ENCODE assay signal across 12 cellular contexts in genomic region chr3:177459397-177459796, GRCh38.
DNase-seq lines count a peak whose midpoint lies in the region; ATAC-seq and TF ChIP-seq lines count a peak whose summit lies in the region.
"Had no signal": no experiment of that assay in that cellular context is flagged by ENCODE, and none has a peak within 500 bp of the region (broad histone marks: within the 10 kb centered on the region; RNA-seq: fewer than 3 reads in every experiment).

No MANE protein-coding gene starts in this region.

- H3K27me3 Mint-ChIP-seq in endodermal cell (ENCODE audit: insufficient read depth): no peaks in the 10 kb centered on the region
- H3K27me3 Mint-ChIP-seq: activated CD4-positive, alpha-beta T cell treated with anti-CD3 and anti-CD28 coated beads, Interleukin-2, amount 10 ng/mL, durations not matched to agents 24 days and 14 days; activated naive CD4-positive, alpha-beta T cell treated with anti-CD3 and anti-CD28 coated beads, Interleukin-2, amount 50 U/mL, for 24 hours had no signal

- H3K4me3 ChIP-seq in endodermal cell (ENCODE audit: low read length): no peak overlapping the region
- no peak overlapping the region for H3K4me3 ChIP-seq in smooth muscle cell
- H3K4me3 ChIP-seq: GM12878 had no signal

- no peak overlapping the region for H3K27ac Mint-ChIP-seq in endodermal cell
- H3K27ac Mint-ChIP-seq: activated CD4-positive, alpha-beta T cell treated with anti-CD3 and anti-CD28 coated beads, Interleukin-2, amount 10 ng/mL, durations not matched to agents 24 days and 14 days; activated naive CD4-positive, alpha-beta T cell treated with anti-CD3 and anti-CD28 coated beads, Interleukin-2, amount 50 U/mL, for 24 hours had no signal

- peaks cover 5% of the 10 kb centered on the region for H3F3A ChIP-seq in smooth muscle cell (ENCODE audit: low read depth)

- H3K4me1 ChIP-seq in endodermal cell (ENCODE audit: control insufficient read depth, insufficient read depth, low read length): no peaks in the 10 kb centered on the region
- H3K4me1 ChIP-seq in smooth muscle cell (ENCODE audit: low read depth): peaks cover 19% of the 10 kb centered on the region

- H3K9me3 Mint-ChIP-seq in endodermal cell: no peaks in the 10 kb centered on the region
- H3K9me3 Mint-ChIP-seq: activated CD4-positive, alpha-beta T cell treated with anti-CD3 and anti-CD28 coated beads, Interleukin-2, amount 10 ng/mL, durations not matched to agents 24 days and 14 days; activated naive CD4-positive, alpha-beta T cell treated with anti-CD3 and anti-CD28 coated beads, Interleukin-2, amount 50 U/mL, for 24 hours had no signal

- no peaks in the 10 kb centered on the region for H3K79me2 ChIP-seq in smooth muscle cell (ENCODE audit: low read depth)

- no peak for TF ChIP-seq CTCF in endodermal cell (conservative IDR thresholded peaks at IDR 0.05)
- TF ChIP-seq CTCF in smooth muscle cell (IDR thresholded peaks at IDR 0.05; ENCODE audit: borderline replicate concordance, insufficient read depth, poor library complexity, severe bottlenecking): no peak

- peaks cover 17% of the 10 kb centered on the region for H3K9me3 ChIP-seq in endodermal cell (ENCODE audit: control insufficient read depth, low read length)
- H3K9me3 ChIP-seq in smooth muscle cell (replicated peaks; ENCODE audit: low read depth): no peaks in the 10 kb centered on the region

- H3K4me1 Mint-ChIP-seq in endodermal cell: peaks cover 4% of the 10 kb centered on the region
- H3K4me1 Mint-ChIP-seq: activated CD4-positive, alpha-beta T cell treated with anti-CD3 and anti-CD28 coated beads, Interleukin-2, amount 10 ng/mL, durations not matched to agents 24 days and 14 days; activated naive CD4-positive, alpha-beta T cell treated with anti-CD3 and anti-CD28 coated beads, Interleukin-2, amount 50 U/mL, for 24 hours had no signal

- DNase-seq in NCI-H226 (peak; percentile 76), endodermal cell (no peak), kidney tubule cell (ENCODE audit: low spot score) (peak; percentile 91), smooth muscle cell (lab: John Stamatoyannopoulos, UW; ENCODE audit: unreplicated experiment) (no peak), medulla oblongata (ENCODE audit: extremely low spot score) (no peak)
- DNase-seq in activated CD8-positive, alpha-beta memory T cell treated with anti-CD3 and anti-CD28 coated beads, Interleukin-2, amount 50 U/mL, for 48 hours: no peak
- no peak for DNase-seq in stimulated activated CD4-positive, alpha-beta T cell treated with anti-CD3 and anti-CD28 coated beads, Interleukin-15, amount 100 ng/mL, for 24 hours
- DNase-seq: activated CD4-positive, alpha-beta T cell treated with anti-CD3 and anti-CD28 coated beads, Interleukin-2, amount 10 ng/mL, durations not matched to agents 24 days and 14 days; SHP77 treated with DMSO at 0.1 percent for 48 hours had no signal

- no peak overlapping the region for H2AFZ ChIP-seq in smooth muscle cell (ENCODE audit: low read depth)

- WGBS in endodermal cell (ENCODE audit: insufficient coverage in 1 of 2, insufficient read length in 1 of 2), 2 experiments: 90 to 100% methylated on average over 1 to 2 of the region's 2 CpGs
- 19% methylated on average over 2 of the region's 2 CpGs for WGBS in smooth muscle cell (ENCODE audit: low lambda C conversion rate)

- ATAC-seq in GM21423 (IDR thresholded peaks at IDR 0.05; ENCODE audit: unreplicated experiment): no peak
- ATAC-seq: GM12878 had no signal

- H4K20me1 ChIP-seq in smooth muscle cell (ENCODE audit: low read depth): no peaks in the 10 kb centered on the region

- H3K27ac ChIP-seq in endodermal cell (ENCODE audit: low read depth, low read length): peak overlapping the region; percentile 2
- peak overlapping the region; percentile 66 for H3K27ac ChIP-seq in smooth muscle cell (ENCODE audit: low read depth)

- H3K36me3 Mint-ChIP-seq in endodermal cell (ENCODE audit: low read depth): no peaks in the 10 kb centered on the region
- H3K36me3 Mint-ChIP-seq: activated naive CD4-positive, alpha-beta T cell treated with anti-CD3 and anti-CD28 coated beads, Interleukin-2, amount 50 U/mL, for 24 hours had no signal

- H3K27me3 ChIP-seq in endodermal cell (ENCODE audit: control insufficient read depth, insufficient read depth, low read length, poor library complexity, severe bottlenecking): no peaks in the 10 kb centered on the region
- no peaks in the 10 kb centered on the region for H3K27me3 ChIP-seq in smooth muscle cell (ENCODE audit: low read depth)

- H3K4me3 Mint-ChIP-seq in endodermal cell: no peak overlapping the region
- H3K4me3 Mint-ChIP-seq: activated CD4-positive, alpha-beta T cell treated with anti-CD3 and anti-CD28 coated beads, Interleukin-2, amount 10 ng/mL, durations not matched to agents 24 days and 14 days; activated naive CD4-positive, alpha-beta T cell treated with anti-CD3 and anti-CD28 coated beads, Interleukin-2, amount 50 U/mL, for 24 hours had no signal

- H3K4me2 ChIP-seq in smooth muscle cell: peak overlapping the region; percentile 9

- H3K36me3 ChIP-seq in endodermal cell (ENCODE audit: control insufficient read depth, insufficient read depth, low read length) (no peaks in the 10 kb centered on the region), smooth muscle cell (ENCODE audit: low read depth) (no peaks in the 10 kb centered on the region)

- H3K9ac ChIP-seq in endodermal cell (ENCODE audit: extremely low read depth, low read length, poor library complexity, severe bottlenecking): no peak overlapping the region
- H3K9ac ChIP-seq in smooth muscle cell (ENCODE audit: low read depth): peak overlapping the region; percentile 11

Comparison
In these comparisons a context has a peak if more than half of its experiments do, and no peak if none do; other contexts are left out.
1. DNase-seq: peak in NCI-H226 (single experiment) and kidney tubule cell (single experiment); none in endodermal cell (single experiment), smooth muscle cell (single experiment), activated CD8-positive, alpha-beta memory T cell treated with anti-CD3 and anti-CD28 coated beads, Interleukin-2, amount 50 U/mL, for 48 hours (single experiment), medulla oblongata (single experiment) and stimulated activated CD4-positive, alpha-beta T cell treated with anti-CD3 and anti-CD28 coated beads, Interleukin-15, amount 100 ng/mL, for 24 hours (single experiment).